In genomic region chr2:43024515-43024962, GRCh38 we compare ENCODE assay signal across 1 cellular context.
A peak's percentile ranks its signal among the peaks of the same experiment; 100 is the strongest.
TF ChIP-seq lines count a peak whose summit lies in the region.

No MANE protein-coding gene starts in this region.

TF ChIP-seq in HepG2, 621 proteins besides CTCF, POLR2A, EP300 and RAD21 (continued from another document and continues in another):
- TF ChIP-seq TERF1 (CRISPR knock-in tag; IDR thresholded peaks at IDR 0.05) (no peak), KDM6A (CRISPR knock-in tag; IDR thresholded peaks at IDR 0.05; ENCODE audit: low read depth) (no peak), ZFP36L1 (CRISPR knock-in tag; IDR thresholded peaks at IDR 0.05) (no peak), KLF15 (CRISPR knock-in tag; IDR thresholded peaks at IDR 0.05; ENCODE audit: borderline replicate concordance) (no peak), RFXANK (CRISPR knock-in tag; IDR thresholded peaks at IDR 0.05) (no peak), EED (CRISPR knock-in tag; IDR thresholded peaks at IDR 0.05) (peak; percentile 62; the same call in 1 of the 2 replicates), ZNF614 (CRISPR knock-in tag; IDR thresholded peaks at IDR 0.05; ENCODE audit: borderline replicate concordance) (no peak; the same call in 1 of the 2 replicates), ATF7 (IDR thresholded peaks at IDR 0.05) (no peak), ATF7 (CRISPR knock-in tag; IDR thresholded peaks at IDR 0.05) (peak; percentile 38; the same call in 1 of the 2 replicates), ZNF615 (CRISPR knock-in tag; IDR thresholded peaks at IDR 0.05; ENCODE audit: borderline replicate concordance) (no peak), GLI4 (CRISPR knock-in tag; IDR thresholded peaks at IDR 0.05; ENCODE audit: borderline replicate concordance) (0 out of 2 replicates have a peak, but pooled peaks have one; percentile 45), TRAFD1 (CRISPR knock-in tag; IDR thresholded peaks at IDR 0.05; ENCODE audit: borderline replicate concordance) (no peak), SMAD1 (CRISPR knock-in tag; IDR thresholded peaks at IDR 0.05; ENCODE audit: borderline replicate concordance, low read depth) (no peak), SP2 (CRISPR knock-in tag; IDR thresholded peaks at IDR 0.05) (no peak), ESRRA (CRISPR knock-in tag; IDR thresholded peaks at IDR 0.05; ENCODE audit: low read depth) (no peak; the same call in 1 of the 2 replicates), NR3C1 (CRISPR knock-in tag; IDR thresholded peaks at IDR 0.05) (no peak), MBNL3 (CRISPR knock-in tag; conservative IDR thresholded peaks at IDR 0.05) (no peak), ZNF318 (CRISPR knock-in tag; IDR thresholded peaks at IDR 0.05) (peak; percentile 40; the same call in 1 of the 2 replicates), ZNF260 (CRISPR knock-in tag; IDR thresholded peaks at IDR 0.05; ENCODE audit: borderline replicate concordance, low read depth) (no peak), ZC3H4 (CRISPR knock-in tag; IDR thresholded peaks at IDR 0.05; ENCODE audit: borderline replicate concordance) (no peak), TOE1 (CRISPR knock-in tag; IDR thresholded peaks at IDR 0.05) (no peak), ZXDC (CRISPR knock-in tag; IDR thresholded peaks at IDR 0.05) (0 out of 2 replicates have a peak, but pooled peaks have one; percentile 50), CREB1 (IDR thresholded peaks at IDR 0.05) (no peak), CREB1 (CRISPR knock-in tag; IDR thresholded peaks at IDR 0.05) (no peak), KLF11 (CRISPR knock-in tag; IDR thresholded peaks at IDR 0.05) (no peak), DDIT3 (CRISPR knock-in tag; IDR thresholded peaks at IDR 0.05) (no peak), ZNF207 (IDR thresholded peaks at IDR 0.05; ENCODE audit: borderline replicate concordance) (no peak), ZMAT5 (CRISPR knock-in tag; IDR thresholded peaks at IDR 0.05; ENCODE audit: borderline replicate concordance, low read depth) (no peak), ZNF451 (CRISPR knock-in tag; IDR thresholded peaks at IDR 0.05) (no peak; the same call in 1 of the 2 replicates), MAZ (IDR thresholded peaks at IDR 0.05; ENCODE audit: borderline replicate concordance, low read depth, low read length) (no peak; the same call in 1 of the 2 replicates), MAZ (CRISPR knock-in tag; IDR thresholded peaks at IDR 0.05; ENCODE audit: low read depth) (peak; percentile 67; the same call in 1 of the 2 replicates), ZNF749 (CRISPR knock-in tag; IDR thresholded peaks at IDR 0.05; ENCODE audit: borderline replicate concordance) (no peak), ZNF710 (CRISPR knock-in tag; IDR thresholded peaks at IDR 0.05; ENCODE audit: borderline replicate concordance) (no peak), MEF2D (CRISPR knock-in tag; IDR thresholded peaks at IDR 0.05) (no peak)
- TF ChIP-seq, protein P1, sequence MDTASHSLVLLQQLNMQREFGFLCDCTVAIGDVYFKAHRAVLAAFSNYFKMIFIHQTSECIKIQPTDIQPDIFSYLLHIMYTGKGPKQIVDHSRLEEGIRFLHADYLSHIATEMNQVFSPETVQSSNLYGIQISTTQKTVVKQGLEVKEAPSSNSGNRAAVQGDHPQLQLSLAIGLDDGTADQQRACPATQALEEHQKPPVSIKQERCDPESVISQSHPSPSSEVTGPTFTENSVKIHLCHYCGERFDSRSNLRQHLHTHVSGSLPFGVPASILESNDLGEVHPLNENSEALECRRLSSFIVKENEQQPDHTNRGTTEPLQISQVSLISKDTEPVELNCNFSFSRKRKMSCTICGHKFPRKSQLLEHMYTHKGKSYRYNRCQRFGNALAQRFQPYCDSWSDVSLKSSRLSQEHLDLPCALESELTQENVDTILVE (CRISPR knock-in tag; IDR thresholded peaks at IDR 0.05) = 0 out of 2 replicates have a peak, but pooled peaks have one; percentile 26
- TF ChIP-seq, protein P2, sequence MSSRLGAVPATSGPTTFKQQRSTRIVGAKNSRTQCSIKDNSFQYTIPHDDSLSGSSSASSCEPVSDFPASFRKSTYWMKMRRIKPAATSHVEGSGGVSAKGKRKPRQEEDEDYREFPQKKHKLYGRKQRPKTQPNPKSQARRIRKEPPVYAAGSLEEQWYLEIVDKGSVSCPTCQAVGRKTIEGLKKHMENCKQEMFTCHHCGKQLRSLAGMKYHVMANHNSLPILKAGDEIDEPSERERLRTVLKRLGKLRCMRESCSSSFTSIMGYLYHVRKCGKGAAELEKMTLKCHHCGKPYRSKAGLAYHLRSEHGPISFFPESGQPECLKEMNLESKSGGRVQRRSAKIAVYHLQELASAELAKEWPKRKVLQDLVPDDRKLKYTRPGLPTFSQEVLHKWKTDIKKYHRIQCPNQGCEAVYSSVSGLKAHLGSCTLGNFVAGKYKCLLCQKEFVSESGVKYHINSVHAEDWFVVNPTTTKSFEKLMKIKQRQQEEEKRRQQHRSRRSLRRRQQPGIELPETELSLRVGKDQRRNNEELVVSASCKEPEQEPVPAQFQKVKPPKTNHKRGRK (CRISPR knock-in tag; IDR thresholded peaks at IDR 0.05) = no peak
- TF ChIP-seq, protein P3, sequence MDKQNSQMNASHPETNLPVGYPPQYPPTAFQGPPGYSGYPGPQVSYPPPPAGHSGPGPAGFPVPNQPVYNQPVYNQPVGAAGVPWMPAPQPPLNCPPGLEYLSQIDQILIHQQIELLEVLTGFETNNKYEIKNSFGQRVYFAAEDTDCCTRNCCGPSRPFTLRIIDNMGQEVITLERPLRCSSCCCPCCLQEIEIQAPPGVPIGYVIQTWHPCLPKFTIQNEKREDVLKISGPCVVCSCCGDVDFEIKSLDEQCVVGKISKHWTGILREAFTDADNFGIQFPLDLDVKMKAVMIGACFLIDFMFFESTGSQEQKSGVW (CRISPR knock-in tag; IDR thresholded peaks at IDR 0.05; ENCODE audit: borderline replicate concordance) = no peak
- TF ChIP-seq, protein P4, sequence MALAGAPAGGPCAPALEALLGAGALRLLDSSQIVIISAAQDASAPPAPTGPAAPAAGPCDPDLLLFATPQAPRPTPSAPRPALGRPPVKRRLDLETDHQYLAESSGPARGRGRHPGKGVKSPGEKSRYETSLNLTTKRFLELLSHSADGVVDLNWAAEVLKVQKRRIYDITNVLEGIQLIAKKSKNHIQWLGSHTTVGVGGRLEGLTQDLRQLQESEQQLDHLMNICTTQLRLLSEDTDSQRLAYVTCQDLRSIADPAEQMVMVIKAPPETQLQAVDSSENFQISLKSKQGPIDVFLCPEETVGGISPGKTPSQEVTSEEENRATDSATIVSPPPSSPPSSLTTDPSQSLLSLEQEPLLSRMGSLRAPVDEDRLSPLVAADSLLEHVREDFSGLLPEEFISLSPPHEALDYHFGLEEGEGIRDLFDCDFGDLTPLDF (CRISPR knock-in tag; IDR thresholded peaks at IDR 0.05) = no peak
